Comparison of ENCODE assay signal across 8 cellular contexts in genomic region chr1:15603050-15603965, GRCh38. TPM values are rescaled to one million over a fixed set of nuclear protein-coding genes. Genes with fewer than 3 reads are reported as not detected.
A peak's percentile ranks its signal among the peaks of the same experiment; 100 is the strongest.
DNase-seq lines count a peak whose midpoint lies in the region; TF ChIP-seq lines count a peak whose summit lies in the region.

No MANE protein-coding gene starts in this region.

- intact Hi-C loops in cardiac septum (cut with DNase I) (loop anchor here (2.0 kb wide), 1 partner anchor 13 kb away; the partner anchor contains the start of gene DDI2), thyroid gland (cut with DNase I) (no loop called here)

- H3K36me3 ChIP-seq in parathyroid adenoma (ENCODE audit: control insufficient read depth, insufficient read depth, low read length) = peaks cover 2% of the 10 kb centered on the region
- no peaks in the 10 kb centered on the region for H3K36me3 ChIP-seq in thyroid gland

- peak overlapping the region; percentile 58 for H3K9ac ChIP-seq in parathyroid adenoma

- H3K27ac ChIP-seq in parathyroid adenoma (peak overlapping the region; percentile 85), thyroid gland (peak overlapping the region; percentile 72 to 88 (median 73))

- H3K27me3 ChIP-seq in parathyroid adenoma (ENCODE audit: control insufficient read depth, insufficient read depth, low read length) = no peaks in the 10 kb centered on the region
- H3K27me3 ChIP-seq in thyroid gland = no peaks in the 10 kb centered on the region

- H3K4me1 ChIP-seq in parathyroid adenoma (peaks cover 4% of the 10 kb centered on the region), thyroid gland (peaks cover 11 to 12% of the 10 kb centered on the region in 2 donors)

- peak overlapping the region; percentile 90 for H2AFZ ChIP-seq in parathyroid adenoma

- H3K9me3 ChIP-seq in parathyroid adenoma (ENCODE audit: control insufficient read depth, low read length) (no peaks in the 10 kb centered on the region), thyroid gland (no peaks in the 10 kb centered on the region)

- peak overlapping the region; percentile 99 for H3K4me2 ChIP-seq in parathyroid adenoma (ENCODE audit: low read length)

- DNase-seq in GM03348 (ENCODE audit: low spot score) (peak; percentile 98), HFF-Myc (ENCODE audit: extremely low read depth, low read depth) (peak; percentile 86), NCI-H1105 (lab: John Stamatoyannopoulos, UW) (peak; percentile 98), T-helper 1 cell (peak; percentile 79 to 95 (median 90)), amniotic epithelial cell (ENCODE audit: low read depth) (peak; percentile 95), cardiac septum (ENCODE audit: low spot score) (peak; percentile 99), thyroid gland (peak; percentile 99)

- no peaks in the 10 kb centered on the region for H3K79me2 ChIP-seq in parathyroid adenoma

- TF ChIP-seq CTCF in HFF-Myc (IDR thresholded peaks at IDR 0.05; ENCODE audit: low read depth, low read length, missing control alignments) (no peak), parathyroid adenoma (IDR thresholded peaks at IDR 0.05) (no peak), thyroid gland (IDR thresholded peaks at IDR 0.05) (no peak)

- peak; percentile 36 to 89 for TF ChIP-seq POLR2A in thyroid gland (IDR thresholded peaks at IDR 0.05)

- 3% methylated on average over 19 to 27 of the region's 56 CpGs for WGBS in thyroid gland, 2 donors

- H3K4me3 ChIP-seq in HFF-Myc (replicated peaks; ENCODE audit: low read depth, low read length) = peak overlapping the region; percentile 63
- peak overlapping the region; percentile 100 for H3K4me3 ChIP-seq in parathyroid adenoma (ENCODE audit: low read depth, low read length)
- peak overlapping the region; percentile 10 to 79 (median 24) for H3K4me3 ChIP-seq in thyroid gland (replicated peaks in 1 of 3)

RNA-seq across cellular contexts. Expression of gene DDI2, which starts 13.9 kb away (rescaled TPM):
- 23.7 TPM for total RNA-seq in cardiac septum
- 10 to 100 TPM; 21.9 to 79.0 (median 38.6) TPM for total RNA-seq in thyroid gland

RNA-seq across cellular contexts. Expression of gene AGMAT, which starts 18.5 kb away (rescaled TPM):
- total RNA-seq in cardiac septum (0.11 TPM), thyroid gland (1 to 10 TPM in 1 of 4 donors, under 1 TPM in 2, not detected in 1; 0.13 to 1.6 (median 0.49) TPM)

Comparison
In these comparisons a context has a peak if more than half of its experiments do, and no peak if none do; other contexts are left out.
1. Peak in every context shown above with its lines: DNase-seq, H3K4me3 ChIP-seq and H3K27ac ChIP-seq.
2. H3K4me3 ChIP-seq: peak in every context shown above with its lines; median percentile 100 in parathyroid adenoma; 63 in HFF-Myc; 24 in thyroid gland.